Comparison of ENCODE assay signal across 8 cellular contexts in the genomic region with DNA sequence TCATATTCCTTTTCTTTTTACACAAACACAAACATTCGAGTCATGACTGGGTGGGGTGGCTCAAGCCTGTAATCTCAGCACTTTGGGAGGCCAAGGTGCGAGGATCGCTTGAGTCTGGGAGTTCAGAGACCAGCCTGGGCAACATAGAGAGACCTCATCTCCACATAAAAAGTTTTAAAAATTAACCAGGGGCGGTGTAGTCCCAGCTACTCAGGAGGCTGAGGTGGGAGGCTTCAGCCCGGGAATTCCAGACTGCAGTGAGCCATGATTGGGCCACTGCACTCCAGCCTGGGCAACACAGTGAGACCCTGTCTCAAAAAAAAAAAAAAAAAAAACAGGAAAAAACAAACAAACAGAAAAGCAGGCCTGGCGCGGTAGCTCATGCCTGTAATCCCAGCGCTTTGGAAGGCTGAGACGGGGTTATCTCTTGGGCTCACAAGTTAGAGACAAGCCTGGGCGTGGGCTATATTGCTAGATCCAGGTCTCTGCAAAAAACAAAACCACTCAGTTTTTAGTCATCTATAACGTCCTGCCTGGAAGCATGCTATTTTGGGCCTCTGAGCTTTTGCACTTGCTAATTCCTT. TPM values are rescaled to one million over a fixed set of nuclear protein-coding genes. Genes with fewer than 3 reads are reported as not detected.
A peak's percentile ranks its signal among the peaks of the same experiment; 100 is the strongest.
DNase-seq lines count a peak whose midpoint lies in the region; ATAC-seq and TF ChIP-seq lines count a peak whose summit lies in the region.

No MANE protein-coding gene starts in this region.

- TF ChIP-seq EP300 in ovary (IDR thresholded peaks at IDR 0.05): no peak

- no peaks in the 10 kb centered on the region for H3K27me3 Mint-ChIP-seq in CD8-positive, alpha-beta T cell (ENCODE audit: low read depth)

- no peak for TF ChIP-seq POLR2A in ovary (IDR thresholded peaks at IDR 0.05)

- H3K4me3 ChIP-seq in CD8-positive, alpha-beta T cell (ENCODE audit: low read depth, low read length): peak overlapping the region; percentile 60
- H3K4me3 ChIP-seq in PC-3 (ENCODE audit: low read length): peak overlapping the region; percentile 87
- peak overlapping the region; percentile 65 for H3K4me3 ChIP-seq in ovary

- no peak for TF ChIP-seq CTCF in CD8-positive, alpha-beta T cell (IDR thresholded peaks at IDR 0.05)
- TF ChIP-seq CTCF in PC-3 (conservative IDR thresholded peaks at IDR 0.05; ENCODE audit: low read depth, low read length) (no peak), ovary (IDR thresholded peaks at IDR 0.05) (no peak)

- no peaks in the 10 kb centered on the region for H4K20me1 ChIP-seq in PC-3 (ENCODE audit: low read length)

- H3K79me2 ChIP-seq in PC-3 (ENCODE audit: low read length): peaks cover 15% of the 10 kb centered on the region

- no peak for DNase-seq in CD8-positive, alpha-beta T cell
- DNase-seq in PC-3 (no peak), epithelial cell of prostate (ENCODE audit: low read depth, low spot score) (no peak), ovary (no peak), NCI-H2029 treated with DMSO at 0.1 percent for 48 hours (lab: John Stamatoyannopoulos, UW) (no peak)

- no peaks in the 10 kb centered on the region for H3K9me2 ChIP-seq in PC-3 (replicated peaks; ENCODE audit: low read length)

- peak overlapping the region; percentile 83 for H3K4me2 ChIP-seq in PC-3 (ENCODE audit: low read length)

- H3K9ac ChIP-seq in PC-3 (ENCODE audit: low read length): peak overlapping the region; percentile 94; the same call in 1 of the 2 replicates

- H3K4me3 Mint-ChIP-seq in CD8-positive, alpha-beta T cell: peak overlapping the region; percentile 91

- H3K36me3 ChIP-seq in CD8-positive, alpha-beta T cell (ENCODE audit: insufficient read depth, low read length): no peaks in the 10 kb centered on the region
- H3K36me3 ChIP-seq in PC-3 (ENCODE audit: low read depth, low read length) (no peaks in the 10 kb centered on the region), ovary (no peaks in the 10 kb centered on the region)

- no peaks in the 10 kb centered on the region for H3K9me3 Mint-ChIP-seq in CD8-positive, alpha-beta T cell

- peaks cover 15% of the 10 kb centered on the region for H3K4me1 ChIP-seq in CD8-positive, alpha-beta T cell (ENCODE audit: insufficient read depth, low read length)
- peaks cover 4% of the 10 kb centered on the region; the same call in 1 of the 2 replicates for H3K4me1 ChIP-seq in PC-3 (ENCODE audit: insufficient read depth, low read length)
- H3K4me1 ChIP-seq in ovary (ENCODE audit: insufficient read depth): peaks cover 3% of the 10 kb centered on the region

- H3K9me3 ChIP-seq in CD8-positive, alpha-beta T cell (ENCODE audit: low read length): no peaks in the 10 kb centered on the region
- H3K9me3 ChIP-seq in PC-3 (ENCODE audit: low read length) (no peaks in the 10 kb centered on the region), ovary (no peaks in the 10 kb centered on the region)

- H3F3A ChIP-seq in PC-3 (ENCODE audit: low read length, unreplicated experiment): no peaks in the 10 kb centered on the region

- ATAC-seq in CD8-positive, alpha-beta T cell: peak; percentile 9
- ATAC-seq in PC-3 (no peak), HG03520 (IDR thresholded peaks at IDR 0.05; ENCODE audit: unreplicated experiment) (no peak), GM21390 (IDR thresholded peaks at IDR 0.05; ENCODE audit: unreplicated experiment) (no peak), GM19452 (IDR thresholded peaks at IDR 0.05; ENCODE audit: unreplicated experiment) (no peak)

- H3K4me1 Mint-ChIP-seq in CD8-positive, alpha-beta T cell (ENCODE audit: low read depth): peaks cover 27% of the 10 kb centered on the region

- H3K27me3 ChIP-seq in CD8-positive, alpha-beta T cell (ENCODE audit: insufficient read depth, low read length): no peaks in the 10 kb centered on the region
- H3K27me3 ChIP-seq in PC-3 (ENCODE audit: low read length): no peaks in the 10 kb centered on the region
- H3K27me3 ChIP-seq in ovary: no peaks in the 10 kb centered on the region

- BruUV-seq in PC-3 (replicated peaks; lab: Mats Ljungman, UMichigan): TSS peak; percentile 53

- H3K27ac ChIP-seq in CD8-positive, alpha-beta T cell (ENCODE audit: low read depth, low read length): peak overlapping the region; percentile 69
- H3K27ac ChIP-seq in PC-3 (ENCODE audit: low read length): no peak overlapping the region
- H3K27ac ChIP-seq in epithelial cell of prostate: peak overlapping the region; percentile 78
- H3K27ac ChIP-seq in ovary: peak overlapping the region in 1 of 2 donors; percentile 0

- POLR2A ChIA-PET in CD8-positive, alpha-beta T cell (lab: Charles Lee): interaction anchor here (1.0 to 3.9 kb wide), 6 partner anchors 11 to 54 kb away, joined by 3 to 39 read pairs (median 4); a partner anchor contains a TSS
- POLR2A ChIA-PET in PC-3 (lab: Charles Lee; ENCODE audit: unreplicated experiment): interaction anchor here (0.6 kb wide), 1 partner anchor 39 kb away, joined by 4 read pairs; a partner anchor contains a TSS

- H3K36me3 Mint-ChIP-seq in CD8-positive, alpha-beta T cell: peaks cover 27% of the 10 kb centered on the region

- CTCF ChIA-PET in CD8-positive, alpha-beta T cell (lab: Charles Lee): interaction anchor here (1.3 to 1.4 kb wide), 3 partner anchors 21 to 80 kb away, joined by 3 to 4 read pairs (median 3); a partner anchor contains a TSS
- CTCF ChIA-PET in PC-3 (lab: Charles Lee): no interaction called here

- intact Hi-C loops in CD8-positive, alpha-beta T cell (cut with DNase I, micrococcal nuclease): loop anchor here (1.0 to 2.0 kb wide), 4 partner anchors 11 to 234 kb away; a partner anchor contains a TSS
- intact Hi-C loops in PC-3 (cut with micrococcal nuclease): no loop called here
- intact Hi-C loops in ovary (cut with DNase I): no loop called here

- peak overlapping the region; percentile 87 for H2AFZ ChIP-seq in PC-3 (ENCODE audit: low read length)

- peak overlapping the region; percentile 70 for H3K27ac Mint-ChIP-seq in CD8-positive, alpha-beta T cell

- 49 to 57% (median 51%) methylated on average over 11 of the region's 11 CpGs for WGBS in ovary, 3 donors

RNA-seq across cellular contexts. Expression of a gene that starts 0.6 kb away (rescaled TPM):
- 10 to 100 TPM; 55.7 to 57.4 TPM for total RNA-seq in CD8-positive, alpha-beta T cell
- total RNA-seq in PC-3 (2014; rRNA removed) (43.0 and 44.8 TPM in 2 replicates), ovary (10 to 100 TPM; 10.6 to 57.7 (median 45.9) TPM)
- polyA plus RNA-seq in ovary: 10 to 100 TPM; 14.6 to 48.1 TPM

RNA-seq across cellular contexts. Expression of a gene that starts 11.0 kb away (rescaled TPM):
- total RNA-seq in CD8-positive, alpha-beta T cell: 100 to 1,000 TPM; 665 to 668 TPM
- total RNA-seq in PC-3 (2014; rRNA removed) (1,109 and 1,250 TPM in 2 replicates), ovary (1,000 to 10,000 TPM; 1,608 to 2,908 (median 2,022) TPM)
- polyA plus RNA-seq in ovary: 1,000 to 10,000 TPM; 2,697 to 3,617 TPM

RNA-seq across cellular contexts. Expression of a gene that starts 20.6 kb away (rescaled TPM):
- 1 to 10 TPM in 1 of 2 experiments, under 1 TPM in 1; 0.68 to 1.0 TPM for total RNA-seq in CD8-positive, alpha-beta T cell
- total RNA-seq in PC-3 (2014; rRNA removed): 1.6 and 1.8 TPM in 2 replicates
- under 1 TPM in 4 of 7 donors, not detected in 3; 0.28 to 0.78 (median 0.68) TPM for total RNA-seq in ovary
- under 1 TPM in 1 of 2 donors, not detected in 1; 0.52 TPM for polyA plus RNA-seq in ovary

RNA-seq across cellular contexts. Expression of a gene that starts 39.0 kb away (rescaled TPM):
- 10 to 100 TPM in 1 of 2 experiments, 1 to 10 TPM in 1; 9.5 to 11.9 TPM for total RNA-seq in CD8-positive, alpha-beta T cell
- total RNA-seq in PC-3 (2014; rRNA removed) (38.6 and 54.0 TPM in 2 replicates), ovary (10 to 100 TPM; 16.3 to 33.6 (median 29.0) TPM)
- polyA plus RNA-seq in ovary: 10 to 100 TPM; 17.0 to 32.5 TPM

RNA-seq across cellular contexts. Expression of a gene that starts 39.6 kb away (rescaled TPM):
- 10 to 100 TPM; 10.5 to 11.5 TPM for total RNA-seq in CD8-positive, alpha-beta T cell
- 291 and 421 TPM in 2 replicates for total RNA-seq in PC-3 (2014; rRNA removed)
- 100 to 1,000 TPM in 1 of 7 donors, 10 to 100 TPM in 6; 44.8 to 101 (median 56.6) TPM for total RNA-seq in ovary
- polyA plus RNA-seq in ovary: 10 to 100 TPM; 11.4 to 53.1 TPM

Comparison
In these comparisons a context has a peak if more than half of its experiments do, and no peak if none do; other contexts are left out.
1. intact Hi-C loops: an anchor here in CD8-positive, alpha-beta T cell (1.0 to 2.0 kb wide); none called in PC-3 and ovary.